32 cellular contexts compared by ENCODE assay signal in the genomic region with DNA sequence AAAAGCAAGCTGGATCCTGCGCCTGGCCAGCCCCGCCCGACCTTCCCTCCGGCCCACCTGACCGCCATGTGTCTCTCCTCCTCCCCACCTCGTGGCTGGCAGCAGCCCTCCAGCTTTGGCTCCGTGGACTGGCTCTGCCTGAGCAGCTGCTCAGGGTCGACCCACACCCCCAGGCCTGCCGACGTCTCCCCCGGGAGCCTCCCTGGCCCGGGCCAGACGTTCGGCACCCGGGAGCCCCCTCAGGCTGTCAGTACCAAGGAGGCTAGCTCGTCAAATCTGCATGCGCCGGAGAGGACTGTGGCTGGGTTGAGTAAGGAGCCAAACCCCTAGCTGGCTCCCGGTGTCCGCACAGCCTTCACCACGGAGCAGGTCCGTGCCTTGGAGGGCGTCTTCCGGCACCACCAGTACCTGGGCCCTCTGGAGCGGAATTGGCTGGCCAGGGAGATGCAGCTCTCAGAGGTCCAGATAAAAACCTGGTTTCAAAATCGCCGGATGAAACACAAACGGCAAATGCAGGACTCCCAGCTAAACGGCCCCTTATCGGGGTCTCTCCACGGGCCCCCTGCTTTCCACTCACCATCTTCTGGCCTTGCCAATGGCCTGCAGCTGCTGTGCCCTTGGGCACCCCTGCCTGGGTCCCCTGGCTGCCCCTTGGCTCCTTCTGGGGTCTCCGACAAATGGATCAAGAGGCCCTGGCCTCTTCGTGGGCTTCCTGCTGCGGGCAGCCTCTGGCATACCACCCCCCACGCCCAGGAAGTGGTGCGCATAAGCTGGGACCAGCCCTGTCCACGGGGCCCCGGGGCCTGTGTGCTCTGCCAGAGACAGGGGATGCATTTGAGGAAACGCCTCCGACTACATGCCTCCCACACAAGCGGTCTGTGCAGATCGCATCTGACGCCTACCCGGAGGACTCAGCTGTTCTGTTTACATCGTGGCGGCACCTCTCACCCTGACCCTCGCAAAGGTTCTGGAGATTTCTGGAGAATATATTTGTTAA.
"Had no signal": no experiment of that assay in that cellular context is flagged by ENCODE, and none has a peak within 500 bp of the region (broad histone marks: within the 10 kb centered on the region; RNA-seq: fewer than 3 reads in every experiment).

No MANE protein-coding gene starts in this region.

- DNase-seq: activated CD4-positive, alpha-beta memory T cell treated with anti-CD3 and anti-CD28 coated beads for 36 hours; activated CD4-positive, alpha-beta T cell treated with anti-CD3 and anti-CD28 coated beads, Interleukin-2, amount 10 ng/mL, durations not matched to agents 24 days and 14 days; activated CD4-positive, CD25-positive, alpha-beta regulatory T cell treated with anti-CD3 and anti-CD28 coated beads, Interleukin-2, amount 50 U/mL, for 72 hours; activated CD8-positive, alpha-beta memory T cell treated with anti-CD3 and anti-CD28 coated beads, Interleukin-2, amount 50 U/mL, for 4 hours; activated effector memory CD4-positive, alpha-beta T cell treated with anti-CD3 and anti-CD28 coated beads, Interleukin-2, amount 50 U/mL, for 16 hours; activated naive CD4-positive, alpha-beta T cell treated with anti-CD3 and anti-CD28 coated beads for 36 hours; activated naive CD8-positive, alpha-beta T cell treated with anti-CD3 and anti-CD28 coated beads for 36 hours; activated T-cell treated with anti-CD3 and anti-CD28 coated beads, Interleukin-2, amount 50 U/mL, for 1 hour; adrenal gland; cortex of kidney; foreskin fibroblast; left ventricle myocardium inferior; mesendoderm; natural killer cell; stimulated activated CD4-positive, alpha-beta T cell treated with anti-CD3 and anti-CD28 coated beads, Interleukin-12 subunit alpha, Interleukin-12 subunit beta, amount 100 ng/mL, for 4 hours; stimulated activated CD4-positive, alpha-beta T cell treated with anti-CD3 and anti-CD28 coated beads, Interleukin-4, amount 100 ng/mL, for 1 hour; stimulated activated naive CD8-positive, alpha-beta T cell treated with anti-CD3 and anti-CD28 coated beads, Interleukin-15, amount 100 ng/mL, for 72 hours; substantia nigra; tibial artery; WERI-Rb-1 had no signal

- H3K4me3 ChIP-seq: adrenal gland, ascending aorta, cardiac muscle cell, left ventricle myocardium inferior, lung, neural progenitor cell, right lobe of liver, skin epidermis, tibial artery had no signal

- H3K4me1 ChIP-seq: adrenal gland, ascending aorta, left ventricle myocardium inferior, neural progenitor cell, right lobe of liver, tibial artery had no signal

- H3K36me3 ChIP-seq: adrenal gland, ascending aorta, cardiac muscle cell, left ventricle myocardium inferior, neural progenitor cell, right lobe of liver, tibial artery, WERI-Rb-1 had no signal

- H3K27ac ChIP-seq: adrenal gland, ascending aorta, cardiac muscle cell, left ventricle myocardium inferior, neural progenitor cell, right lobe of liver, skin epidermis, tibial artery, WERI-Rb-1 had no signal

- H3K27ac Mint-ChIP-seq: activated CD4-positive, alpha-beta memory T cell treated with anti-CD3 and anti-CD28 coated beads for 36 hours; activated CD4-positive, alpha-beta T cell treated with anti-CD3 and anti-CD28 coated beads, Interleukin-2, amount 10 ng/mL, durations not matched to agents 24 days and 14 days; activated naive CD4-positive, alpha-beta T cell treated with anti-CD3 and anti-CD28 coated beads for 36 hours; activated naive CD8-positive, alpha-beta T cell treated with anti-CD3 and anti-CD28 coated beads for 36 hours; activated T-helper 1 cell treated with anti-CD3 and anti-CD28 coated beads, Interleukin-12 subunit alpha, Interleukin-12 subunit beta, Interleukin-2, Interleukin-4 antibody, amounts not matched to agents 30 ng/mL and 10 ng/mL and 1 ng/mL, durations not matched to agents 14 hours and 24 hours and 36 hours; brain; natural killer cell; neural progenitor cell; progenitor cell of endocrine pancreas; stimulated activated naive CD8-positive, alpha-beta T cell treated with anti-CD3 and anti-CD28 coated beads, Interleukin-15, amount 100 ng/mL, for 72 hours had no signal

- H3K4me3 Mint-ChIP-seq: activated CD4-positive, alpha-beta memory T cell treated with anti-CD3 and anti-CD28 coated beads for 36 hours; activated CD4-positive, alpha-beta T cell treated with anti-CD3 and anti-CD28 coated beads, Interleukin-2, amount 10 ng/mL, durations not matched to agents 24 days and 14 days; activated naive CD4-positive, alpha-beta T cell treated with anti-CD3 and anti-CD28 coated beads for 36 hours; activated naive CD8-positive, alpha-beta T cell treated with anti-CD3 and anti-CD28 coated beads for 36 hours; activated T-helper 1 cell treated with anti-CD3 and anti-CD28 coated beads, Interleukin-12 subunit alpha, Interleukin-12 subunit beta, Interleukin-2, Interleukin-4 antibody, amounts not matched to agents 30 ng/mL and 10 ng/mL and 1 ng/mL, durations not matched to agents 14 hours and 24 hours and 36 hours; brain; natural killer cell; neural progenitor cell; stimulated activated naive CD8-positive, alpha-beta T cell treated with anti-CD3 and anti-CD28 coated beads, Interleukin-15, amount 100 ng/mL, for 72 hours had no signal

- H3K4me1 Mint-ChIP-seq: activated CD4-positive, alpha-beta T cell treated with anti-CD3 and anti-CD28 coated beads, Interleukin-2, amount 10 ng/mL, durations not matched to agents 24 days and 14 days; activated naive CD8-positive, alpha-beta T cell treated with anti-CD3 and anti-CD28 coated beads for 36 hours; brain; natural killer cell; neural progenitor cell; stimulated activated naive CD8-positive, alpha-beta T cell treated with anti-CD3 and anti-CD28 coated beads, Interleukin-15, amount 100 ng/mL, for 72 hours had no signal

- H3K36me3 Mint-ChIP-seq: activated CD4-positive, alpha-beta memory T cell treated with anti-CD3 and anti-CD28 coated beads for 36 hours; neural progenitor cell had no signal

- H3K9me3 ChIP-seq: adrenal gland, ascending aorta, right lobe of liver had no signal

- ATAC-seq: natural killer cell; stimulated activated naive CD8-positive, alpha-beta T cell treated with anti-CD3 and anti-CD28 coated beads, Interleukin-15, amount 100 ng/mL, for 72 hours had no signal

- FAIRE-seq: endothelial cell of umbilical vein, islet of Langerhans, TTC549 had no signal

- H3K9ac ChIP-seq: neural progenitor cell had no signal

- H3K27me3 ChIP-seq: adrenal gland, ascending aorta, cardiac muscle cell, neural progenitor cell, right lobe of liver, tibial artery had no signal
